14 cellular contexts compared by ENCODE assay signal in the genomic region with DNA sequence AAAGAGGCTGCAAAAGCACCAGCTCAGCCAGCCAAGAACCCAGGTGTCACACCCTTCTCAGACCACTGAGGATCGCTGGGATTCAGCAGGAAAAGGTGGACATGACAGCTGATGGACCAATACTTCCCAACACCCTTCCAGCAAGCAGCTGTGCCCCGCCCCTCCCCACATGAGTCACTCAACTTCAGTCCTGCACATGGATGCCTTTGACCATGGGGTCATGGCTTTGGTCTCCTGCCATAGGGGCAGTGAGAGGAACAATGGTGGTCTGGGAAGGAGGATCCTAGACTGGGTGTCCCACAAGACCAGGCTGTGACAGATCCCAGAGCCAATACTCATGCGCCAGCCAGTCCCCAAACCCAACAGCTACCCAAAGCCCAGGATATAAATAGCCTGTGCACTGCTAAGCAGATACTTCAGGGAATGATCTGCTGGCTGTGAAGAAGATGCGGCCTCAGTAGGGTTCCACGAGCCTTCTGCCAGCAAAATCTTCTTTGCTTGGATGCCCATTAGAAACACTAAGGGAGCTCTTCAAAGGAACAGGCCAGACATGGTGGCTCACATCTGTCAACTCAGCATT. TPM values are rescaled to one million over a fixed set of nuclear protein-coding genes. Genes with fewer than 3 reads are reported as not detected.
DNase-seq lines count a peak whose midpoint lies in the region; ATAC-seq, FAIRE-seq and TF ChIP-seq lines count a peak whose summit lies in the region.
"Had no signal": no experiment of that assay in that cellular context is flagged by ENCODE, and none has a peak within 500 bp of the region (broad histone marks: within the 10 kb centered on the region; RNA-seq: fewer than 3 reads in every experiment).

No MANE protein-coding gene starts in this region.

- no peaks in the 10 kb centered on the region for H3K79me2 ChIP-seq in K562 (ENCODE audit: control insufficient read depth, insufficient read depth, low read length)

- WGBS in K562 (ENCODE audit: insufficient coverage, low coverage, missing lambda C conversion rate) = 60% methylated on average over 5 of the region's 5 CpGs

- no peak for TF ChIP-seq RAD21 in K562 (CRISPR knock-in tag; conservative IDR thresholded peaks at IDR 0.05 in 1 of 2, IDR thresholded peaks at IDR 0.05 in 1 of 2)

- H4K20me1 ChIP-seq in K562 (replicated peaks; ENCODE audit: control insufficient read depth, insufficient read depth, low read length) = no peaks in the 10 kb centered on the region

- in situ Hi-C loops in K562 (cut with MboI) = no loop called here

- H3K27me3 Mint-ChIP-seq in stimulated activated naive CD8-positive, alpha-beta T cell treated with anti-CD3 and anti-CD28 coated beads, Interleukin-15, Interleukin-2, amounts not matched to agents 100 ng/mL and 50 ng/mL, for 24 hours = no peaks in the 10 kb centered on the region
- H3K27me3 Mint-ChIP-seq in stimulated activated naive CD8-positive, alpha-beta T cell treated with anti-CD3 and anti-CD28 coated beads, Interleukin-15, amount 100 ng/mL, for 72 hours = no peaks in the 10 kb centered on the region

- H2AFZ ChIP-seq in K562 (ENCODE audit: low read depth, low read length) = no peak overlapping the region

- peak overlapping the region in 1 of 2 experiments; percentile 14; a peak in 2 of 4 replicates for H3K9ac ChIP-seq in K562 (ENCODE audit: insufficient read depth in 1 of 2, low read depth in 2 of 2, low read length in 2 of 2)

- H3K9me3 ChIP-seq in K562 (replicated peaks; ENCODE audit: control insufficient read depth, insufficient read depth, low read depth, low read length) (no peaks in the 10 kb centered on the region), left ventricle myocardium inferior (replicated peaks) (no peaks in the 10 kb centered on the region)
- H3K9me3 ChIP-seq: esophagus muscularis mucosa, thoracic aorta had no signal

- H3K9me3 Mint-ChIP-seq in stimulated activated naive CD8-positive, alpha-beta T cell treated with anti-CD3 and anti-CD28 coated beads, Interleukin-15, Interleukin-2, amounts not matched to agents 100 ng/mL and 50 ng/mL, for 24 hours = no peaks in the 10 kb centered on the region
- H3K9me3 Mint-ChIP-seq in stimulated activated naive CD8-positive, alpha-beta T cell treated with anti-CD3 and anti-CD28 coated beads, Interleukin-15, amount 100 ng/mL, for 72 hours = no peaks in the 10 kb centered on the region

- TF ChIP-seq EP300 in K562 (IDR thresholded peaks at IDR 0.05; ENCODE audit: low read length) = no peak

- no peaks in the 10 kb centered on the region for H3K9me1 ChIP-seq in K562 (ENCODE audit: control insufficient read depth, insufficient read depth, low read length)

- peaks cover 13% of the 10 kb centered on the region in 2 experiments; a peak in 4 of 5 replicates for H3K4me1 ChIP-seq in K562 (replicated peaks in 1 of 2; ENCODE audit: control insufficient read depth in 2 of 2, insufficient read depth in 2 of 2, low read length in 2 of 2)
- H3K4me1 ChIP-seq in left ventricle myocardium inferior = peaks cover 28% of the 10 kb centered on the region

- POLR2A ChIA-PET in K562 (lab: Yijun Ruan, JAX) = interaction anchor here (0.6 to 1.1 kb wide), 5 partner anchors 8 to 153 kb away, joined by 3 to 6 read pairs (median 3); partner anchors contain the start of gene DERL3

- H3K27ac Mint-ChIP-seq in stimulated activated naive CD8-positive, alpha-beta T cell treated with anti-CD3 and anti-CD28 coated beads, Interleukin-15, Interleukin-2, amounts not matched to agents 100 ng/mL and 50 ng/mL, for 24 hours = peak overlapping the region; percentile 58
- H3K27ac Mint-ChIP-seq in stimulated activated naive CD8-positive, alpha-beta T cell treated with anti-CD3 and anti-CD28 coated beads, Interleukin-15, amount 100 ng/mL, for 72 hours = peak overlapping the region in 1 of 2 donors; percentile 83

- H3K4me2 ChIP-seq in K562 (ENCODE audit: insufficient read depth, low read length) = peak overlapping the region; percentile 43; the same call in 1 of the 2 replicates

- H3K36me3 Mint-ChIP-seq in stimulated activated naive CD8-positive, alpha-beta T cell treated with anti-CD3 and anti-CD28 coated beads, Interleukin-15, Interleukin-2, amounts not matched to agents 100 ng/mL and 50 ng/mL, for 24 hours (ENCODE audit: low read depth) = peaks cover 12% of the 10 kb centered on the region

- H3K36me3 ChIP-seq in K562 (ENCODE audit: control insufficient read depth, insufficient read depth, low read length) = peaks cover 21% of the 10 kb centered on the region; the same call in 2 of the 3 replicates
- no peaks in the 10 kb centered on the region for H3K36me3 ChIP-seq in left ventricle myocardium inferior

- TF ChIP-seq POLR2A in K562 (conservative IDR thresholded peaks at IDR 0.05) = no peak

- BruUV-seq in K562 (replicated peaks; lab: Mats Ljungman, UMichigan) = no TSS peak

- CTCF ChIA-PET in K562 (lab: Yijun Ruan, JAX; ENCODE audit: low intra/inter-chr PET ratio) = no interaction called here

- H3K4me3 ChIP-seq in K562 = no peak overlapping the region
- no peak overlapping the region for H3K4me3 ChIP-seq in left ventricle myocardium inferior
- H3K4me3 ChIP-seq: esophagus muscularis mucosa, thoracic aorta had no signal

- H3K4me3 Mint-ChIP-seq in stimulated activated naive CD8-positive, alpha-beta T cell treated with anti-CD3 and anti-CD28 coated beads, Interleukin-15, Interleukin-2, amounts not matched to agents 100 ng/mL and 50 ng/mL, for 24 hours = no peak overlapping the region
- no peak overlapping the region for H3K4me3 Mint-ChIP-seq in stimulated activated naive CD8-positive, alpha-beta T cell treated with anti-CD3 and anti-CD28 coated beads, Interleukin-15, amount 100 ng/mL, for 72 hours

- FAIRE-seq in K562 (lab: Jason Lieb, UNC) (no peak), frontal cortex (lab: Jason Lieb, UNC) (no peak)

- intact Hi-C loops in K562 (cut with micrococcal nuclease) (no loop called here), left ventricle myocardium inferior (cut with micrococcal nuclease) (no loop called here)

- no peak for DNase-seq in stimulated activated naive CD8-positive, alpha-beta T cell treated with anti-CD3 and anti-CD28 coated beads, Interleukin-15, amount 100 ng/mL, for 72 hours
- DNase-seq in K562 (ENCODE audit: extremely low read depth in 1 of 4, low spot score in 3 of 4) (peak; percentile 24 to 50 (median 34)), left ventricle myocardium inferior (no peak), NCI-H1694 (lab: John Stamatoyannopoulos, UW) (no peak), frontal cortex (ENCODE audit: low spot score in 2 of 2) (no peak), NCI-H1105 treated with DMSO at 0.1 percent for 48 hours (lab: John Stamatoyannopoulos, UW) (no peak)
- DNase-seq: activated T-cell treated with anti-CD3 and anti-CD28 coated beads, Interleukin-2, amount 50 U/mL, for 1 hour; cortex of kidney; DMS53 had no signal

- TF ChIP-seq CTCF in K562 (IDR thresholded peaks at IDR 0.05 in 2 of 3, conservative IDR thresholded peaks at IDR 0.05 in 1 of 3; ENCODE audit: insufficient read depth in 2 of 3, low read depth in 1 of 3, low read length in 3 of 3) = no peak
- no peak for TF ChIP-seq CTCF in left ventricle myocardium inferior (IDR thresholded peaks at IDR 0.05; ENCODE audit: borderline replicate concordance)

- no peaks in the 10 kb centered on the region for H3K4me1 Mint-ChIP-seq in stimulated activated naive CD8-positive, alpha-beta T cell treated with anti-CD3 and anti-CD28 coated beads, Interleukin-15, Interleukin-2, amounts not matched to agents 100 ng/mL and 50 ng/mL, for 24 hours (ENCODE audit: low read depth)
- peaks cover 18% of the 10 kb centered on the region for H3K4me1 Mint-ChIP-seq in stimulated activated naive CD8-positive, alpha-beta T cell treated with anti-CD3 and anti-CD28 coated beads, Interleukin-15, amount 100 ng/mL, for 72 hours

- no peak overlapping the region for H3K27ac ChIP-seq in K562 (ENCODE audit: extremely low read depth, low read depth, low read length)
- H3K27ac ChIP-seq in left ventricle myocardium inferior (replicated peaks) = peak overlapping the region; percentile 66
- H3K27ac ChIP-seq: thoracic aorta had no signal

- ATAC-seq in stimulated activated naive CD8-positive, alpha-beta T cell treated with anti-CD3 and anti-CD28 coated beads, Interleukin-15, amount 100 ng/mL, for 72 hours = no peak
- peak; percentile 67 for ATAC-seq in K562
- ATAC-seq in HG03095 (IDR thresholded peaks at IDR 0.05; ENCODE audit: unreplicated experiment) = no peak

- H3K27me3 ChIP-seq in K562 (ENCODE audit: control insufficient read depth in 2 of 2, insufficient read depth in 2 of 2, low read length in 2 of 2) (no peaks in the 10 kb centered on the region), left ventricle myocardium inferior (ENCODE audit: low read depth) (no peaks in the 10 kb centered on the region)
- H3K27me3 ChIP-seq: esophagus muscularis mucosa had no signal

RNA-seq across cellular contexts. Expression of gene RGL4, which starts 5.5 kb away (rescaled TPM):
- total RNA-seq in K562 (2011; cell fraction: chromatin; rRNA removed; ENCODE audit: low replicate concordance) = 0.14 TPM in 1 of 2 replicates, not detected in the other
- total RNA-seq in K562 (2011; cell fraction: nucleolus; rRNA removed) = not detected in 2 replicates
- not detected in 2 replicates for total RNA-seq in K562 (2011; cell fraction: nucleoplasm; rRNA removed)
- not detected in 2 replicates for total RNA-seq in K562 (2014; rRNA removed)
- not detected in 2 replicates for total RNA-seq in K562 (2014; rRNA removed; fragmentation: Illumina TruSeq; extraction: Trizol)
- total RNA-seq in K562 (2015; rRNA removed; fragmentation: Illumina TruSeq; extraction: Trizol) = not detected in 2 replicates
- not detected in 2 replicates for total RNA-seq in K562 (2021)
- not detected in 2 replicates for polyA plus RNA-seq in K562 (2011; rRNA removed)
- polyA plus RNA-seq in K562 (2011; cell fraction: cytosol; rRNA removed) = not detected in 2 replicates
- not detected in 2 replicates for polyA plus RNA-seq in K562 (2011; cell fraction: nucleus; rRNA removed)
- polyA plus RNA-seq in K562 (2012) = 0.10 and 0.13 TPM in 2 replicates
- polyA plus RNA-seq in K562 (2014; fragmentation: Illumina TruSeq; extraction: Trizol) = not detected in 2 replicates
- not detected for polyA plus RNA-seq in K562 (2014; fragmentation: Nextera tagmentation; extraction: Ambion mirVana)
- polyA plus RNA-seq in K562 (2014; rRNA removed) = not detected in 2 replicates
- polyA minus RNA-seq in K562 (2011; rRNA and poly(A)+ RNA removed) = not detected in 2 replicates
- polyA minus RNA-seq in K562 (2011; cell fraction: cytosol; rRNA and poly(A)+ RNA removed) = not detected in 2 replicates
- not detected in 2 replicates for polyA minus RNA-seq in K562 (2011; cell fraction: nucleus; rRNA and poly(A)+ RNA removed)
- not detected for total RNA-seq in left ventricle myocardium inferior
- total RNA-seq in frontal cortex = not detected
- total RNA-seq: osteocyte, thoracic aorta had no signal

RNA-seq across cellular contexts. Expression of gene DRICH1, which starts 53.2 kb away (rescaled TPM):
- 0.86 and 0.99 TPM in 2 replicates for total RNA-seq in K562 (2011; cell fraction: chromatin; rRNA removed; ENCODE audit: low replicate concordance)
- total RNA-seq in K562 (2011; cell fraction: nucleolus; rRNA removed) = 0.39 and 0.50 TPM in 2 replicates
- 0.37 and 0.76 TPM in 2 replicates for total RNA-seq in K562 (2011; cell fraction: nucleoplasm; rRNA removed)
- total RNA-seq in K562 (2014; rRNA removed) (0.14 and 0.49 TPM in 2 replicates), K562 (2014; rRNA removed; fragmentation: Illumina TruSeq; extraction: Trizol) (0.36 TPM in 1 of 2 replicates, not detected in the other), K562 (2015; rRNA removed; fragmentation: Illumina TruSeq; extraction: Trizol) (0.41 TPM in 1 of 2 replicates, not detected in the other), K562 (2021) (0.29 TPM in 1 of 2 replicates, not detected in the other), left ventricle myocardium inferior (not detected), frontal cortex (0.82 TPM)
- polyA plus RNA-seq in K562 (2011; rRNA removed) (0.10 and 0.39 TPM in 2 replicates), K562 (2014; fragmentation: Illumina TruSeq; extraction: Trizol) (not detected in 2 replicates), K562 (2014; fragmentation: Nextera tagmentation; extraction: Ambion mirVana) (under 1 TPM; 0.07 to 0.08 TPM), K562 (2014; rRNA removed) (0.17 TPM in 1 of 2 replicates, not detected in the other)
- polyA plus RNA-seq in K562 (2011; cell fraction: cytosol; rRNA removed) = 0.09 TPM in 1 of 2 replicates, not detected in the other
- 0.80 and 1.2 TPM in 2 replicates for polyA plus RNA-seq in K562 (2011; cell fraction: nucleus; rRNA removed)
- polyA plus RNA-seq in K562 (2012) = 0.30 and 0.36 TPM in 2 replicates
- 0.33 and 1.4 TPM in 2 replicates for polyA minus RNA-seq in K562 (2011; rRNA and poly(A)+ RNA removed)
- not detected in 2 replicates for polyA minus RNA-seq in K562 (2011; cell fraction: cytosol; rRNA and poly(A)+ RNA removed)
- 0.33 TPM in 1 of 2 replicates, not detected in the other for polyA minus RNA-seq in K562 (2011; cell fraction: nucleus; rRNA and poly(A)+ RNA removed)
- total RNA-seq: thoracic aorta had no signal

Comparison
In these comparisons a context has a peak if more than half of its experiments do, and no peak if none do; other contexts are left out.
1. DNase-seq: peak in K562 (4 of 4); none in stimulated activated naive CD8-positive, alpha-beta T cell treated with anti-CD3 and anti-CD28 coated beads, Interleukin-15, amount 100 ng/mL, for 72 hours (0 of 2), left ventricle myocardium inferior (single experiment), NCI-H1694 (single experiment), frontal cortex (0 of 2) and NCI-H1105 treated with DMSO at 0.1 percent for 48 hours (single experiment).